Comparison of ENCODE assay signal across 17 cellular contexts in the genomic region with DNA sequence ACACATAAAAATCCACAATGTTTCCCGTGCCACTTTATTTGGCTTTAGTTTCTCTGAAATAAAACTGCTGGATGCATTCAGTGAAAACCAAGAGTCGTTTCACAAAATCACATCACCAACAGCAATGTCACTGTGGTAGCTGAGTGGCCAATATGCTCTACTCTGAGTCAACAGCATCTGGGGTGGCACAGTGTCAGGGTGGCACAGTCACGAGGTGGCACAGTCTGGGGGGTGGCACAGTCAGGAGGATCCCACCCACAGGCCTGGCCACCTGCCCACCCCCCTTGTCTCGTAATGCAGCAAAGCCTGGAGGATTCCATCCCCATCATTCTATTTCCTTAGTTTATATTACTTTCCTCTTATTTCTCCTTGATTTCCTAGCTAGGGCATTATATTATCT.
A peak's percentile ranks its signal among the peaks of the same experiment; 100 is the strongest.
DNase-seq lines count a peak whose midpoint lies in the region; ATAC-seq and TF ChIP-seq lines count a peak whose summit lies in the region.
"Had no signal": no experiment of that assay in that cellular context is flagged by ENCODE, and none has a peak within 500 bp of the region (broad histone marks: within the 10 kb centered on the region; RNA-seq: fewer than 3 reads in every experiment).

No MANE protein-coding gene starts in this region.

- no peaks in the 10 kb centered on the region for H3K9me3 ChIP-seq in lower lobe of right lung

- H3K36me3 Mint-ChIP-seq in mesothelial cell of epicardium, result no peaks in the 10 kb centered on the region

- no peak for ATAC-seq in lower lobe of right lung
- no peak for ATAC-seq in Right ventricle myocardium superior (ENCODE audit: poor library complexity)
- ATAC-seq: GM12878, GM23338 had no signal

- peak overlapping the region; percentile 47 for H3K27ac Mint-ChIP-seq in mesothelial cell of epicardium
- H3K27ac Mint-ChIP-seq: CD4-positive, alpha-beta T cell; GM23338 had no signal

- H3K27me3 ChIP-seq in lower lobe of right lung (ENCODE audit: low read depth), result peaks cover 31% of the 10 kb centered on the region

- H3K4me3 ChIP-seq in lower lobe of right lung, result no peak overlapping the region
- H3K4me3 ChIP-seq: GM12878, GM23338 had no signal

- no peak overlapping the region for H3K4me3 Mint-ChIP-seq in mesothelial cell of epicardium
- H3K4me3 Mint-ChIP-seq: CD4-positive, alpha-beta T cell; GM23338 had no signal

- intact Hi-C loops in lower lobe of right lung (cut with DNase I) (no loop called here), Right ventricle myocardium superior (cut with DNase I) (no loop called here)

- DNase-seq in D341Med (ENCODE audit: low spot score) (peak; percentile 18), anterior cingulate cortex (lab: John Stamatoyannopoulos, UW) (peak in 30 of 58 donors; percentile 5 to 68 (median 23)), mesothelial cell of epicardium (ENCODE audit: low spot score in 2 of 2, unreplicated experiment in 2 of 2) (no peak), superior temporal gyrus (ENCODE audit: extremely low spot score) (peak; percentile 29), lower lobe of right lung (no peak), Right ventricle myocardium superior (no peak), HuH-7.5 (ENCODE audit: low spot score) (no peak)
- DNase-seq: AML-193; Calu3; CD4-positive, alpha-beta T cell; DMS79; KBM-7; NCI-H1092; NCI-H2227 treated with DMSO at 0.1 percent for 48 hours; NCI-H526 treated with DMSO at 0.1 percent for 48 hours had no signal

- H3K27me3 Mint-ChIP-seq in mesothelial cell of epicardium (ENCODE audit: low read depth), result peaks cover 31% of the 10 kb centered on the region

- peaks cover 4% of the 10 kb centered on the region for H3K9me3 Mint-ChIP-seq in mesothelial cell of epicardium
- H3K9me3 Mint-ChIP-seq: CD4-positive, alpha-beta T cell; GM23338 had no signal

- peaks cover 28% of the 10 kb centered on the region for H3K4me1 Mint-ChIP-seq in mesothelial cell of epicardium
- H3K4me1 Mint-ChIP-seq: GM23338 had no signal

- H3K4me1 ChIP-seq in lower lobe of right lung, result no peaks in the 10 kb centered on the region

- H3K27ac ChIP-seq in lower lobe of right lung, result no peak overlapping the region

- no peaks in the 10 kb centered on the region for H3K36me3 ChIP-seq in lower lobe of right lung

- TF ChIP-seq CTCF in mesothelial cell of epicardium (IDR thresholded peaks at IDR 0.05; ENCODE audit: unreplicated experiment) (no peak), lower lobe of right lung (IDR thresholded peaks at IDR 0.05) (no peak)

Comparison
In these comparisons a context has a peak if more than half of its experiments do, and no peak if none do; other contexts are left out.
1. DNase-seq: peak in D341Med (single experiment), anterior cingulate cortex (30 of 58) and superior temporal gyrus (single experiment); none in mesothelial cell of epicardium (0 of 2), lower lobe of right lung (single experiment), Right ventricle myocardium superior (single experiment) and HuH-7.5 (single experiment).